10 cellular contexts compared by ENCODE assay signal in genomic region chr12:54258286-54258685, GRCh38. TPM values are rescaled to one million over a fixed set of nuclear protein-coding genes. Genes with fewer than 3 reads are reported as not detected.
A peak's percentile ranks its signal among the peaks of the same experiment; 100 is the strongest.
DNase-seq lines count a peak whose midpoint lies in the region; ATAC-seq, FAIRE-seq and TF ChIP-seq lines count a peak whose summit lies in the region.
"Had no signal": no experiment of that assay in that cellular context is flagged by ENCODE, and none has a peak within 500 bp of the region (broad histone marks: within the 10 kb centered on the region; RNA-seq: fewer than 3 reads in every experiment).

No MANE protein-coding gene starts in this region.

- H3K36me3 ChIP-seq in left ventricle myocardium inferior (peaks cover 36% of the 10 kb centered on the region), K562 (ENCODE audit: control insufficient read depth, insufficient read depth, low read length) (peaks cover 34% of the 10 kb centered on the region), kidney (ENCODE audit: control insufficient read depth in 1 of 2, insufficient read depth in 2 of 2, low read length in 2 of 2) (peaks cover 2 to 10% of the 10 kb centered on the region in 2 donors), uterus (no peaks in the 10 kb centered on the region)

- no peak overlapping the region for H2AFZ ChIP-seq in K562 (ENCODE audit: low read depth, low read length)

- FAIRE-seq in K562 (lab: Jason Lieb, UNC) (no peak), kidney (lab: Jason Lieb, UNC) (no peak)

- DNase-seq in left ventricle myocardium inferior (no peak), left ventricle myocardium superior (no peak), K562 (ENCODE audit: extremely low read depth in 1 of 4, low spot score in 3 of 4) (peak in 1 of 4 experiments; percentile 10), kidney (no peak), uterus (no peak), GOT3 (lab: John Stamatoyannopoulos, UW) (no peak), NOMO-1 treated with DMSO at 0.1 percent for 48 hours (lab: John Stamatoyannopoulos, UW; ENCODE audit: unreplicated experiment) (no peak)
- DNase-seq: DMS79, NCI-H1092 treated with DMSO at 0.1 percent for 48 hours had no signal

- no peaks in the 10 kb centered on the region for H3K9me1 ChIP-seq in K562 (ENCODE audit: control insufficient read depth, insufficient read depth, low read length)

- H3K27me3 ChIP-seq in left ventricle myocardium inferior (ENCODE audit: low read depth) (no peaks in the 10 kb centered on the region), K562 (ENCODE audit: control insufficient read depth in 2 of 2, insufficient read depth in 2 of 2, low read length in 2 of 2) (no peaks in the 10 kb centered on the region), uterus (no peaks in the 10 kb centered on the region)

- peak overlapping the region; percentile 66 for H3K4me3 ChIP-seq in left ventricle myocardium inferior
- peak overlapping the region; percentile 38; the same call in 1 of the 2 replicates for H3K4me3 ChIP-seq in K562
- no peak overlapping the region for H3K4me3 ChIP-seq in kidney (ENCODE audit: low read length in 2 of 2)
- H3K4me3 ChIP-seq in uterus: no peak overlapping the region

- H4K20me1 ChIP-seq in K562 (replicated peaks; ENCODE audit: control insufficient read depth, insufficient read depth, low read length): no peaks in the 10 kb centered on the region

- no TSS peak for BruUV-seq in K562 (replicated peaks; lab: Mats Ljungman, UMichigan)

- TF ChIP-seq POLR2A in K562 (conservative IDR thresholded peaks at IDR 0.05) (no peak), uterus (IDR thresholded peaks at IDR 0.05) (no peak)

- intact Hi-C loops in left ventricle myocardium inferior (cut with micrococcal nuclease): loop anchor here (10.0 kb wide), 1 partner anchor 107 kb away; the partner anchor contains the start of gene GPR84
- intact Hi-C loops in left ventricle myocardium superior (cut with micrococcal nuclease): no loop called here
- intact Hi-C loops in K562 (cut with micrococcal nuclease): no loop called here
- intact Hi-C loops in kidney (cut with DNase I): no loop called here
- intact Hi-C loops in uterus (cut with DNase I; ENCODE audit: low total_unique reads): no loop called here

- H3K9me3 ChIP-seq in left ventricle myocardium inferior (replicated peaks): no peaks in the 10 kb centered on the region
- H3K9me3 ChIP-seq in K562 (replicated peaks; ENCODE audit: control insufficient read depth, insufficient read depth, low read depth, low read length): no peaks in the 10 kb centered on the region
- no peaks in the 10 kb centered on the region for H3K9me3 ChIP-seq in kidney (ENCODE audit: control insufficient read depth in 1 of 2, low read length in 2 of 2)
- H3K9me3 ChIP-seq in uterus: no peaks in the 10 kb centered on the region

- H3K9ac ChIP-seq in K562 (ENCODE audit: insufficient read depth in 1 of 2, low read depth in 2 of 2, low read length in 2 of 2): peak overlapping the region in 1 of 2 experiments; percentile 79; a peak in 2 of 4 replicates
- H3K9ac ChIP-seq in kidney (ENCODE audit: low read length in 2 of 2): peak overlapping the region in 1 of 2 donors; percentile 38

- TF ChIP-seq CTCF in left ventricle myocardium inferior (IDR thresholded peaks at IDR 0.05; ENCODE audit: borderline replicate concordance): no peak
- no peak for TF ChIP-seq CTCF in K562 (IDR thresholded peaks at IDR 0.05 in 2 of 3, conservative IDR thresholded peaks at IDR 0.05 in 1 of 3; ENCODE audit: insufficient read depth in 2 of 3, low read depth in 1 of 3, low read length in 3 of 3)
- TF ChIP-seq CTCF in kidney (IDR thresholded peaks at IDR 0.05; ENCODE audit: borderline replicate concordance, extremely low read depth, insufficient read depth): no peak
- TF ChIP-seq CTCF in uterus (IDR thresholded peaks at IDR 0.05): no peak

- peaks cover 60% of the 10 kb centered on the region for H3K4me1 ChIP-seq in left ventricle myocardium inferior
- H3K4me1 ChIP-seq in K562 (replicated peaks in 1 of 2; ENCODE audit: control insufficient read depth in 2 of 2, insufficient read depth in 2 of 2, low read length in 2 of 2): peaks cover 24 to 38% of the 10 kb centered on the region in 2 experiments
- peaks cover 14 to 23% of the 10 kb centered on the region in 2 donors for H3K4me1 ChIP-seq in kidney (ENCODE audit: control insufficient read depth in 1 of 2, insufficient read depth in 1 of 2, low read depth in 1 of 2, low read length in 2 of 2)
- H3K4me1 ChIP-seq in uterus: peaks cover 0 to 8% of the 10 kb centered on the region in 2 donors

- TF ChIP-seq RAD21 in K562 (CRISPR knock-in tag; conservative IDR thresholded peaks at IDR 0.05 in 1 of 2, IDR thresholded peaks at IDR 0.05 in 1 of 2): no peak

- peak overlapping the region; percentile 83 for H3K27ac ChIP-seq in left ventricle myocardium inferior (replicated peaks)
- peak overlapping the region; percentile 79; the same call in 2 of the 3 replicates for H3K27ac ChIP-seq in K562 (ENCODE audit: extremely low read depth, low read depth, low read length)
- H3K27ac ChIP-seq in kidney (ENCODE audit: low read depth in 2 of 2, low read length in 2 of 2): peak overlapping the region; percentile 18 to 85
- peak overlapping the region; percentile 32 to 67 for H3K27ac ChIP-seq in uterus

- POLR2A ChIA-PET in K562 (lab: Yijun Ruan, JAX): interaction anchor here (0.7 to 2.5 kb wide), 8 partner anchors 12 to 100 kb away, joined by 3 to 20 read pairs (median 6); partner anchors contain the start of genes CBX5 and HNRNPA1

- CTCF ChIA-PET in K562 (lab: Yijun Ruan, JAX; ENCODE audit: low intra/inter-chr PET ratio): no interaction called here

- ATAC-seq in left ventricle myocardium superior (no peak), K562 (no peak), HG02973 (IDR thresholded peaks at IDR 0.05; ENCODE audit: unreplicated experiment) (no peak)

- H3K4me2 ChIP-seq in K562 (ENCODE audit: insufficient read depth, low read length): peak overlapping the region; percentile 47

- in situ Hi-C loops in K562 (cut with MboI): no loop called here

- peaks cover 75% of the 10 kb centered on the region for H3K79me2 ChIP-seq in K562 (ENCODE audit: control insufficient read depth, insufficient read depth, low read length)

- no peak for TF ChIP-seq EP300 in K562 (IDR thresholded peaks at IDR 0.05; ENCODE audit: low read length)

RNA-seq across cellular contexts. Expression of gene CBX5, which starts 21.6 kb away (rescaled TPM):
- total RNA-seq in left ventricle myocardium inferior (44.1 TPM), left ventricle myocardium superior (48.0 TPM), K562 (2014; rRNA removed) (41.8 and 50.5 TPM in 2 replicates), K562 (2014; rRNA removed; fragmentation: Illumina TruSeq; extraction: Trizol) (80.2 and 106 TPM in 2 replicates), K562 (2015; rRNA removed; fragmentation: Illumina TruSeq; extraction: Trizol) (55.3 and 60.8 TPM in 2 replicates), K562 (2021) (72.6 and 82.3 TPM in 2 replicates), kidney (112 TPM), uterus (100 to 1,000 TPM in 1 of 4 donors, 10 to 100 TPM in 3; 20.5 to 133 (median 50.1) TPM)
- total RNA-seq in K562 (2011; cell fraction: chromatin; rRNA removed; ENCODE audit: low replicate concordance): 33.7 and 89.9 TPM in 2 replicates
- total RNA-seq in K562 (2011; cell fraction: nucleolus; rRNA removed): 22.3 and 27.9 TPM in 2 replicates
- total RNA-seq in K562 (2011; cell fraction: nucleoplasm; rRNA removed): 59.4 and 101 TPM in 2 replicates
- polyA plus RNA-seq in K562 (2011; rRNA removed) (81.2 and 102 TPM in 2 replicates), K562 (2014; fragmentation: Illumina TruSeq; extraction: Trizol) (51.2 and 59.2 TPM in 2 replicates), K562 (2014; fragmentation: Nextera tagmentation; extraction: Ambion mirVana) (10 to 100 TPM; 49.8 to 53.2 TPM), K562 (2014; rRNA removed) (32.6 and 39.3 TPM in 2 replicates), kidney (ENCODE audit: insufficient read depth, low read depth, low replicate concordance) (15.0 TPM)
- polyA plus RNA-seq in K562 (2011; cell fraction: cytosol; rRNA removed): 28.5 and 57.8 TPM in 2 replicates
- 25.8 and 37.9 TPM in 2 replicates for polyA plus RNA-seq in K562 (2011; cell fraction: nucleus; rRNA removed)
- polyA plus RNA-seq in K562 (2012): 28.8 and 37.9 TPM in 2 replicates
- 208 and 238 TPM in 2 replicates for polyA minus RNA-seq in K562 (2011; rRNA and poly(A)+ RNA removed)
- polyA minus RNA-seq in K562 (2011; cell fraction: cytosol; rRNA and poly(A)+ RNA removed): 65.3 and 84.1 TPM in 2 replicates
- 16.3 and 30.9 TPM in 2 replicates for polyA minus RNA-seq in K562 (2011; cell fraction: nucleus; rRNA and poly(A)+ RNA removed)

RNA-seq across cellular contexts. Expression of gene HNRNPA1, which starts 22.2 kb away (rescaled TPM):
- 423 TPM for total RNA-seq in left ventricle myocardium inferior
- total RNA-seq in left ventricle myocardium superior: 450 TPM
- total RNA-seq in K562 (2011; cell fraction: chromatin; rRNA removed; ENCODE audit: low replicate concordance): 585 and 1,170 TPM in 2 replicates
- 342 and 393 TPM in 2 replicates for total RNA-seq in K562 (2011; cell fraction: nucleolus; rRNA removed)
- 680 and 890 TPM in 2 replicates for total RNA-seq in K562 (2011; cell fraction: nucleoplasm; rRNA removed)
- total RNA-seq in K562 (2014; rRNA removed): 1,166 and 1,242 TPM in 2 replicates
- total RNA-seq in K562 (2014; rRNA removed; fragmentation: Illumina TruSeq; extraction: Trizol): 1,479 and 1,871 TPM in 2 replicates
- 1,215 and 1,277 TPM in 2 replicates for total RNA-seq in K562 (2015; rRNA removed; fragmentation: Illumina TruSeq; extraction: Trizol)
- 1,768 and 1,994 TPM in 2 replicates for total RNA-seq in K562 (2021)
- 1,105 and 1,247 TPM in 2 replicates for polyA plus RNA-seq in K562 (2011; rRNA removed)
- polyA plus RNA-seq in K562 (2011; cell fraction: cytosol; rRNA removed): 544 and 1,005 TPM in 2 replicates
- 747 and 1,095 TPM in 2 replicates for polyA plus RNA-seq in K562 (2011; cell fraction: nucleus; rRNA removed)
- polyA plus RNA-seq in K562 (2012): 2,696 and 3,059 TPM in 2 replicates
- polyA plus RNA-seq in K562 (2014; fragmentation: Illumina TruSeq; extraction: Trizol): 2,677 and 2,919 TPM in 2 replicates
- polyA plus RNA-seq in K562 (2014; fragmentation: Nextera tagmentation; extraction: Ambion mirVana): 1,000 to 10,000 TPM; 1,815 to 2,152 TPM
- 2,590 and 2,703 TPM in 2 replicates for polyA plus RNA-seq in K562 (2014; rRNA removed)
- polyA minus RNA-seq in K562 (2011; rRNA and poly(A)+ RNA removed): 2,157 and 2,253 TPM in 2 replicates
- polyA minus RNA-seq in K562 (2011; cell fraction: cytosol; rRNA and poly(A)+ RNA removed): 731 and 750 TPM in 2 replicates
- 346 and 811 TPM in 2 replicates for polyA minus RNA-seq in K562 (2011; cell fraction: nucleus; rRNA and poly(A)+ RNA removed)
- total RNA-seq in kidney: 964 TPM
- polyA plus RNA-seq in kidney (ENCODE audit: insufficient read depth, low read depth, low replicate concordance): 648 TPM
- total RNA-seq in uterus: 1,000 to 10,000 TPM in 2 of 4 donors, 100 to 1,000 TPM in 2; 245 to 1,238 (median 796) TPM

RNA-seq across cellular contexts. Expression of gene NFE2, which starts 42.5 kb away (rescaled TPM):
- total RNA-seq in left ventricle myocardium inferior: 0.71 TPM
- total RNA-seq in left ventricle myocardium superior: 0.74 TPM
- 108 and 191 TPM in 2 replicates for total RNA-seq in K562 (2011; cell fraction: chromatin; rRNA removed; ENCODE audit: low replicate concordance)
- total RNA-seq in K562 (2011; cell fraction: nucleolus; rRNA removed): 118 and 137 TPM in 2 replicates
- 98.5 and 115 TPM in 2 replicates for total RNA-seq in K562 (2011; cell fraction: nucleoplasm; rRNA removed)
- total RNA-seq in K562 (2014; rRNA removed): 221 and 269 TPM in 2 replicates
- 134 and 157 TPM in 2 replicates for total RNA-seq in K562 (2014; rRNA removed; fragmentation: Illumina TruSeq; extraction: Trizol)
- 177 and 178 TPM in 2 replicates for total RNA-seq in K562 (2015; rRNA removed; fragmentation: Illumina TruSeq; extraction: Trizol)
- 244 and 252 TPM in 2 replicates for total RNA-seq in K562 (2021)
- polyA plus RNA-seq in K562 (2011; rRNA removed): 208 TPM in 2 replicates
- polyA plus RNA-seq in K562 (2011; cell fraction: cytosol; rRNA removed): 231 and 451 TPM in 2 replicates
- polyA plus RNA-seq in K562 (2011; cell fraction: nucleus; rRNA removed): 232 and 428 TPM in 2 replicates
- 162 and 214 TPM in 2 replicates for polyA plus RNA-seq in K562 (2012)
- polyA plus RNA-seq in K562 (2014; fragmentation: Illumina TruSeq; extraction: Trizol): 246 and 282 TPM in 2 replicates
- polyA plus RNA-seq in K562 (2014; fragmentation: Nextera tagmentation; extraction: Ambion mirVana): 10 to 100 TPM; 12.3 to 44.5 TPM
- 225 and 229 TPM in 2 replicates for polyA plus RNA-seq in K562 (2014; rRNA removed)
- polyA minus RNA-seq in K562 (2011; rRNA and poly(A)+ RNA removed): 71.3 and 109 TPM in 2 replicates
- 78.1 and 100 TPM in 2 replicates for polyA minus RNA-seq in K562 (2011; cell fraction: cytosol; rRNA and poly(A)+ RNA removed)
- 67.6 and 73.9 TPM in 2 replicates for polyA minus RNA-seq in K562 (2011; cell fraction: nucleus; rRNA and poly(A)+ RNA removed)
- total RNA-seq in kidney: 1.6 TPM
- polyA plus RNA-seq in kidney (ENCODE audit: insufficient read depth, low read depth, low replicate concordance): not detected
- total RNA-seq in uterus: 1 to 10 TPM in 1 of 4 donors, under 1 TPM in 1, not detected in 2; 0.40 to 1.2 TPM

Comparison
In these comparisons a context has a peak if more than half of its experiments do, and no peak if none do; other contexts are left out.
1. H3K4me3 ChIP-seq: peak in left ventricle myocardium inferior (single experiment) and K562 (single experiment); none in kidney (0 of 2) and uterus (0 of 2).
2. RNA of gene NFE2, which starts 42.5 kb away (total RNA-seq): 98.5 to 269 TPM in K562; 1.6 TPM in kidney (single experiment), 0.74 TPM in left ventricle myocardium superior (single experiment), 0.71 TPM in left ventricle myocardium inferior (single experiment) and 0.40 to 1.2 TPM in uterus; every median in the first group is over 10 times any median in the second.
3. Peak in every context shown above with its lines, with median percentiles within 50 percentile points of each other: H3K27ac ChIP-seq.